20 cellular contexts compared by ENCODE assay signal in the genomic region with DNA sequence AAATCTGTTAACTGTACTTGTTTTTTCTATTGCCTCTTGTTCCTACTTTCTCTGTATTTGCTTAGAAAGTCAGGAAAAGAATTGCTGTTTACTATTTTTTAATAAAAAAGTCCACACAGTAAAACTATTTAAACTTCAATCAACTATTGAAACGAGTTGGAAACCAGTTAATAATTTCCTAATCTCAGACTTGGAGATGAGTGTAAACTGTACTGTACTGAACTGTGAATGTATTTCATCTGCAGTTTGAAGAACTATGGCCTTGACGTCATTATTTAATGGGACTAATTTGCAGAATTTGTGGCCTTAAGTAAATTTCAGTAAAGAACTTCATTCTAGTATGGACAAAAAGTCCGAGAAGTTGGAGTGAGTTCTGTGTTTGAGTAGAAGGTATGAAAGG.
DNase-seq lines count a peak whose midpoint lies in the region; ATAC-seq and TF ChIP-seq lines count a peak whose summit lies in the region.
"Had no signal": no experiment of that assay in that cellular context is flagged by ENCODE, and none has a peak within 500 bp of the region (broad histone marks: within the 10 kb centered on the region; RNA-seq: fewer than 3 reads in every experiment).

No MANE protein-coding gene starts in this region.

- H3K9me3 ChIP-seq in SK-N-SH: no peaks in the 10 kb centered on the region
- H3K9me3 ChIP-seq: MG63 had no signal

- peak overlapping the region; percentile 20; the same call in 1 of the 2 replicates for H3K4me2 ChIP-seq in SK-N-SH

- H3K4me1 ChIP-seq in SK-N-SH (ENCODE audit: control insufficient read depth in 1 of 2, insufficient read depth in 2 of 2, low read depth in 1 of 2, low read length in 1 of 2): peaks cover 0 to 9% of the 10 kb centered on the region in 2 experiments; a peak in 1 of 4 replicates

- H2AFZ ChIP-seq in SK-N-SH (ENCODE audit: low read depth): no peak overlapping the region

- H3K4me1 Mint-ChIP-seq in nephron (peaks cover 7% of the 10 kb centered on the region), type B pancreatic cell (ENCODE audit: unreplicated experiment) (peaks cover 19% of the 10 kb centered on the region), nephron progenitor cell (no peaks in the 10 kb centered on the region)
- H3K4me1 Mint-ChIP-seq in stimulated activated effector memory CD8-positive, alpha-beta T cell treated with anti-CD3 and anti-CD28 coated beads, Interleukin-12 subunit alpha, Interleukin-12 subunit beta, amount 100 ng/mL, for 72 hours: peaks cover 13% of the 10 kb centered on the region
- H3K4me1 Mint-ChIP-seq: H9 had no signal

- H3K79me2 ChIP-seq in SK-N-SH (ENCODE audit: insufficient read depth): no peaks in the 10 kb centered on the region

- H3K27ac Mint-ChIP-seq in nephron (peak overlapping the region in 2 of 3 experiments; percentile 31 to 66), type B pancreatic cell (peak overlapping the region; percentile 93), nephron progenitor cell (no peak overlapping the region)
- no peak overlapping the region for H3K27ac Mint-ChIP-seq in stimulated activated effector memory CD8-positive, alpha-beta T cell treated with anti-CD3 and anti-CD28 coated beads, Interleukin-12 subunit alpha, Interleukin-12 subunit beta, amount 100 ng/mL, for 72 hours
- H3K27ac Mint-ChIP-seq: B cell, H9 had no signal

- H4K20me1 ChIP-seq in SK-N-SH (ENCODE audit: insufficient read depth): no peaks in the 10 kb centered on the region

- POLR2A ChIA-PET in SK-N-SH (lab: Yijun Ruan, JAX): no interaction called here

- H3K27me3 Mint-ChIP-seq in nephron (ENCODE audit: low read depth) (no peaks in the 10 kb centered on the region), type B pancreatic cell (no peaks in the 10 kb centered on the region), nephron progenitor cell (ENCODE audit: low read depth, poor library complexity) (peaks cover 3% of the 10 kb centered on the region)
- H3K27me3 Mint-ChIP-seq: B cell had no signal

- H3K36me3 Mint-ChIP-seq in nephron (ENCODE audit: low read depth) (no peaks in the 10 kb centered on the region), type B pancreatic cell (peaks cover 5% of the 10 kb centered on the region), nephron progenitor cell (ENCODE audit: low read depth) (no peaks in the 10 kb centered on the region)
- no peaks in the 10 kb centered on the region for H3K36me3 Mint-ChIP-seq in stimulated activated effector memory CD8-positive, alpha-beta T cell treated with anti-CD3 and anti-CD28 coated beads, Interleukin-12 subunit alpha, Interleukin-12 subunit beta, amount 100 ng/mL, for 72 hours

- TF ChIP-seq CTCF in SK-N-SH (IDR thresholded peaks at IDR 0.05): no peak
- no peak for TF ChIP-seq CTCF in foreskin fibroblast (IDR thresholded peaks at IDR 0.05; ENCODE audit: low read depth, low read length)
- TF ChIP-seq CTCF in nephron (IDR thresholded peaks at IDR 0.05; ENCODE audit: unreplicated experiment in 3 of 3): no peak
- TF ChIP-seq CTCF in type B pancreatic cell (conservative IDR thresholded peaks at IDR 0.05): no peak
- no peak for TF ChIP-seq CTCF in nephron progenitor cell (IDR thresholded peaks at IDR 0.05)

- H3K4me3 Mint-ChIP-seq in nephron (no peak overlapping the region), type B pancreatic cell (peak overlapping the region; percentile 7), nephron progenitor cell (no peak overlapping the region)
- no peak overlapping the region for H3K4me3 Mint-ChIP-seq in stimulated activated effector memory CD8-positive, alpha-beta T cell treated with anti-CD3 and anti-CD28 coated beads, Interleukin-12 subunit alpha, Interleukin-12 subunit beta, amount 100 ng/mL, for 72 hours
- H3K4me3 Mint-ChIP-seq: B cell, H9 had no signal

- no peak for TF ChIP-seq EP300 in SK-N-SH (IDR thresholded peaks at IDR 0.05; ENCODE audit: borderline replicate concordance in 1 of 2, low read depth in 1 of 2, low read length in 1 of 2)

- H3K27ac ChIP-seq in SK-N-SH (ENCODE audit: low read depth in 2 of 2, low read length in 1 of 2): peak overlapping the region in 1 of 2 experiments; percentile 68; a peak in 3 of 4 replicates
- H3K27ac ChIP-seq: 22Rv1 had no signal

- ATAC-seq in SK-N-SH treated with all-trans-retinoic acid at 6 μM for 48 hours: no peak; the same call in 2 of the 3 replicates
- ATAC-seq in stimulated activated effector memory CD8-positive, alpha-beta T cell treated with anti-CD3 and anti-CD28 coated beads, Interleukin-12 subunit alpha, Interleukin-12 subunit beta, amount 100 ng/mL, for 72 hours: no peak

- CTCF ChIA-PET in SK-N-SH (lab: Yijun Ruan, JAX): interaction anchor here (1.8 kb wide), 1 partner anchor 31 kb away, joined by 5 read pairs; no protein-coding TSS in a partner anchor

- H3K36me3 ChIP-seq in SK-N-SH (replicated peaks in 1 of 2; ENCODE audit: control insufficient read depth in 1 of 2, insufficient read depth in 2 of 2, low read length in 1 of 2): peaks cover 0 to 2% of the 10 kb centered on the region in 2 experiments
- H3K36me3 ChIP-seq: MG63 had no signal

- H3K9me3 Mint-ChIP-seq in nephron: no peaks in the 10 kb centered on the region
- no peaks in the 10 kb centered on the region for H3K9me3 Mint-ChIP-seq in type B pancreatic cell
- H3K9me3 Mint-ChIP-seq in nephron progenitor cell: no peaks in the 10 kb centered on the region
- no peaks in the 10 kb centered on the region for H3K9me3 Mint-ChIP-seq in stimulated activated effector memory CD8-positive, alpha-beta T cell treated with anti-CD3 and anti-CD28 coated beads, Interleukin-12 subunit alpha, Interleukin-12 subunit beta, amount 100 ng/mL, for 72 hours
- H3K9me3 Mint-ChIP-seq: H9 had no signal

- no peaks in the 10 kb centered on the region for H3K27me3 ChIP-seq in SK-N-SH (ENCODE audit: insufficient read depth)
- H3K27me3 ChIP-seq: MG63 had no signal

- DNase-seq in SK-N-SH (no peak), foreskin fibroblast (peak; percentile 6 to 38), type B pancreatic cell (ENCODE audit: extremely low spot score, unreplicated experiment) (no peak), nephron progenitor cell (no peak), putamen (ENCODE audit: low spot score) (no peak)
- DNase-seq in stimulated activated effector memory CD8-positive, alpha-beta T cell treated with anti-CD3 and anti-CD28 coated beads, Interleukin-12 subunit alpha, Interleukin-12 subunit beta, amount 100 ng/mL, for 72 hours (ENCODE audit: low spot score in 2 of 2): no peak
- DNase-seq: DMS 273 treated with DMSO at 0.1 percent for 48 hours, DND-41, H9, Kasumi-1, MG63, NCI-H1092, NCI-H146, NCI-H2029 treated with DMSO at 0.1 percent for 48 hours, NCI-H2171, NCI-H526 had no signal

- TF ChIP-seq RAD21 in SK-N-SH (IDR thresholded peaks at IDR 0.05; ENCODE audit: low read length): no peak

- no peaks in the 10 kb centered on the region for H3K9me2 ChIP-seq in SK-N-SH

- H3F3A ChIP-seq in SK-N-SH (replicated peaks; ENCODE audit: insufficient read depth): peaks cover 13% of the 10 kb centered on the region

- H3K4me3 ChIP-seq in SK-N-SH (ENCODE audit: low read depth in 2 of 2, low read length in 1 of 2) (no peak overlapping the region), foreskin fibroblast (ENCODE audit: low read depth in 1 of 2, low read length in 2 of 2) (no peak overlapping the region)
- H3K4me3 ChIP-seq: MG63 had no signal

- no peak overlapping the region for H3K9ac ChIP-seq in SK-N-SH

- WGBS in SK-N-SH (ENCODE audit: low lambda C conversion rate): 89% methylated on average over 3 of the region's 3 CpGs

TF ChIP-seq in SK-N-SH, 30 proteins besides CTCF, POLR2A, EP300 and RAD21 (continues in another document):
- TF ChIP-seq, protein P1, sequence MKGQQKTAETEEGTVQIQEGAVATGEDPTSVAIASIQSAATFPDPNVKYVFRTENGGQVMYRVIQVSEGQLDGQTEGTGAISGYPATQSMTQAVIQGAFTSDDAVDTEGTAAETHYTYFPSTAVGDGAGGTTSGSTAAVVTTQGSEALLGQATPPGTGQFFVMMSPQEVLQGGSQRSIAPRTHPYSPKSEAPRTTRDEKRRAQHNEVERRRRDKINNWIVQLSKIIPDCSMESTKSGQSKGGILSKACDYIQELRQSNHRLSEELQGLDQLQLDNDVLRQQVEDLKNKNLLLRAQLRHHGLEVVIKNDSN (IDR thresholded peaks at IDR 0.05; ENCODE audit: borderline replicate concordance, low read depth): no peak
- no peak for TF ChIP-seq MXI1 (IDR thresholded peaks at IDR 0.05; ENCODE audit: low read depth, low read length)

TF ChIP-seq in SK-N-SH treated with all-trans-retinoic acid at 6 μM for 48 hours, 23 proteins besides CTCF, POLR2A, EP300 and RAD21:
- TF ChIP-seq ZNF8 (CRISPR knock-in tag; IDR thresholded peaks at IDR 0.05) (no peak), ESRRG (CRISPR knock-in tag; IDR thresholded peaks at IDR 0.05) (no peak), ZNF565 (CRISPR knock-in tag; conservative IDR thresholded peaks at IDR 0.05; ENCODE audit: low read depth) (no peak), ARNTL (CRISPR knock-in tag; IDR thresholded peaks at IDR 0.05; ENCODE audit: borderline replicate concordance, low read depth) (no peak), OSR1 (CRISPR knock-in tag; IDR thresholded peaks at IDR 0.05) (no peak)
- TF ChIP-seq, protein P2, sequence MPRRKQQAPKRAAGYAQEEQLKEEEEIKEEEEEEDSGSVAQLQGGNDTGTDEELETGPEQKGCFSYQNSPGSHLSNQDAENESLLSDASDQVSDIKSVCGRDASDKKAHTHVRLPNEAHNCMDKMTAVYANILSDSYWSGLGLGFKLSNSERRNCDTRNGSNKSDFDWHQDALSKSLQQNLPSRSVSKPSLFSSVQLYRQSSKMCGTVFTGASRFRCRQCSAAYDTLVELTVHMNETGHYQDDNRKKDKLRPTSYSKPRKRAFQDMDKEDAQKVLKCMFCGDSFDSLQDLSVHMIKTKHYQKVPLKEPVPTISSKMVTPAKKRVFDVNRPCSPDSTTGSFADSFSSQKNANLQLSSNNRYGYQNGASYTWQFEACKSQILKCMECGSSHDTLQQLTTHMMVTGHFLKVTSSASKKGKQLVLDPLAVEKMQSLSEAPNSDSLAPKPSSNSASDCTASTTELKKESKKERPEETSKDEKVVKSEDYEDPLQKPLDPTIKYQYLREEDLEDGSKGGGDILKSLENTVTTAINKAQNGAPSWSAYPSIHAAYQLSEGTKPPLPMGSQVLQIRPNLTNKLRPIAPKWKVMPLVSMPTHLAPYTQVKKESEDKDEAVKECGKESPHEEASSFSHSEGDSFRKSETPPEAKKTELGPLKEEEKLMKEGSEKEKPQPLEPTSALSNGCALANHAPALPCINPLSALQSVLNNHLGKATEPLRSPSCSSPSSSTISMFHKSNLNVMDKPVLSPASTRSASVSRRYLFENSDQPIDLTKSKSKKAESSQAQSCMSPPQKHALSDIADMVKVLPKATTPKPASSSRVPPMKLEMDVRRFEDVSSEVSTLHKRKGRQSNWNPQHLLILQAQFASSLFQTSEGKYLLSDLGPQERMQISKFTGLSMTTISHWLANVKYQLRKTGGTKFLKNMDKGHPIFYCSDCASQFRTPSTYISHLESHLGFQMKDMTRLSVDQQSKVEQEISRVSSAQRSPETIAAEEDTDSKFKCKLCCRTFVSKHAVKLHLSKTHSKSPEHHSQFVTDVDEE (CRISPR knock-in tag; IDR thresholded peaks at IDR 0.05): no peak

Comparison
In these comparisons a context has a peak if more than half of its experiments do, and no peak if none do; other contexts are left out.
1. DNase-seq: peak in foreskin fibroblast (2 of 2); none in SK-N-SH (single experiment), type B pancreatic cell (single experiment), nephron progenitor cell (single experiment), putamen (single experiment) and stimulated activated effector memory CD8-positive, alpha-beta T cell treated with anti-CD3 and anti-CD28 coated beads, Interleukin-12 subunit alpha, Interleukin-12 subunit beta, amount 100 ng/mL, for 72 hours (0 of 2).
2. H3K27ac Mint-ChIP-seq: peak in nephron (2 of 3) and type B pancreatic cell (single experiment); none in nephron progenitor cell (single experiment) and stimulated activated effector memory CD8-positive, alpha-beta T cell treated with anti-CD3 and anti-CD28 coated beads, Interleukin-12 subunit alpha, Interleukin-12 subunit beta, amount 100 ng/mL, for 72 hours (single experiment).